Comparison of ENCODE assay signal across 8 cellular contexts in the genomic region with DNA sequence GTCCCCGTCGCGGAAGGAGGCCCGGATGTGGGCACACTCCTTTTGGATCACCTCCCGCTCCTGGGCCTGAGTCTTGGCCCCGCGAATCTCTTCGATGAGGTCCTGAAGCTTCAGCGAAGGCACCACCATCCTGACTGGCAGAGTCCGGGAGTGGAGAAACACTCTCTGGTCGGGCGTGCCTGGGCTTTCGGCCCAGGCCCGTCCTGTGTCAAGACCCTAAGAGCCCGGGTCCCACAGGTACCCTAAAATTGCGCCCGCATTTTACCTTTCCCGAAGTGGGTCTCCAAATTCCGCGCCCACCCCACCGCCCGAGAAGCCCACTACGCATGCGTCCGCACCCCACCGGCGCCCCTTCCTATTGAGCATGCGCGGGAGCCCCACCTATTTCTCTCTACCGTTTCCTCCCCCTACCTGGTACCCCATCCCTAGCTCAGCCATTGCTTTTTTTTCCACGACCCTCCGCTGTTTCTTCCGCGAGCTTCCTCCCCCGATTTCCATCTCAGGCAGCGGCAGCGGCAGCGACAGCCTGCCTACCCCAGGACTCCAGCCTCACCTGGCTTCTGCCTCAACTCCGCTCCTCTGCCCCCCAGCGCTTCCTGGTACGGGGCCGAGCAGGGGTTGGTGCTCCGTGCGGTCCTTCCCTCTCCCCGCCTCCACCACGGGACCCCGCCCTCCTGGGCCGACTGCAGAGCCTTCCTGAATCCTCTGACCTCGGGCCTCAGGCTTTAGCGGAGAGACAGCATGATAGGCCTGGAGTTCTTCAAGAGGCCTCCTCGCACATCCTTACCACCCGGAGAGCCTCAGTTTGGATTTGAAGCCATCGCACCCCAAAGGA. TPM values are rescaled to one million over a fixed set of nuclear protein-coding genes. Genes with fewer than 3 reads are reported as not detected.
DNase-seq lines count a peak whose midpoint lies in the region; ATAC-seq and TF ChIP-seq lines count a peak whose summit lies in the region.

Gene AP1G2 (minus strand): TSS at position 606 of the 835 bp plus-strand sequence. CDS start 477 bp downstream, at position 129.

- peak; percentile 92 for DNase-seq in GM13976 (ENCODE audit: low spot score)
- peak; percentile 78 for DNase-seq in NCI-H146 treated with DMSO at 0.1 percent for 48 hours (lab: John Stamatoyannopoulos, UW; ENCODE audit: unreplicated experiment)
- DNase-seq in amniotic epithelial cell (ENCODE audit: low read depth): peak; percentile 85
- DNase-seq in left ventricle myocardium superior: peak; percentile 89
- peak; percentile 86 for DNase-seq in retina
- no peak for DNase-seq in cortex of kidney (lab: John Stamatoyannopoulos, UW)

- no peak for TF ChIP-seq CTCF in GM13976 (IDR thresholded peaks at IDR 0.05; ENCODE audit: borderline replicate concordance, control extremely low read depth, extremely low read depth, insufficient read depth, missing control alignments)

- H3K27me3 Mint-ChIP-seq in T-helper 1 cell treated with Interleukin-12 subunit alpha and Interleukin-12 subunit beta and Interleukin-4 antibody, amounts not matched to agents 30 μg/mL and 1 μg/mL, for 36 hours (ENCODE audit: low read depth): peaks cover 1% of the 10 kb centered on the region

- H3K4me3 Mint-ChIP-seq in T-helper 1 cell treated with Interleukin-12 subunit alpha and Interleukin-12 subunit beta and Interleukin-4 antibody, amounts not matched to agents 30 μg/mL and 1 μg/mL, for 36 hours: peak within 1 kb of the TSS; percentile 99

- peak; percentile 87 for ATAC-seq in HG02840 (IDR thresholded peaks at IDR 0.05; ENCODE audit: low FRiP score, unreplicated experiment)
- ATAC-seq in left ventricle myocardium superior: peak; percentile 79

- intact Hi-C loops in left ventricle myocardium superior (cut with micrococcal nuclease): no loop called here

- peak within 1 kb of the TSS; percentile 97 for H3K27ac Mint-ChIP-seq in T-helper 1 cell treated with Interleukin-12 subunit alpha and Interleukin-12 subunit beta and Interleukin-4 antibody, amounts not matched to agents 30 μg/mL and 1 μg/mL, for 36 hours

- peaks cover 27% of the 10 kb centered on the region for H3K4me1 Mint-ChIP-seq in T-helper 1 cell treated with Interleukin-12 subunit alpha and Interleukin-12 subunit beta and Interleukin-4 antibody, amounts not matched to agents 30 μg/mL and 1 μg/mL, for 36 hours (ENCODE audit: low read depth)

- in situ Hi-C loops in GM13976 (cut with MboI; ENCODE audit: low sequenced_read_pairs, unreplicated experiment): no loop called here

- H3K36me3 Mint-ChIP-seq in T-helper 1 cell treated with Interleukin-12 subunit alpha and Interleukin-12 subunit beta and Interleukin-4 antibody, amounts not matched to agents 30 μg/mL and 1 μg/mL, for 36 hours (ENCODE audit: low read depth): peaks cover 19% of the 10 kb centered on the region

- no peaks in the 10 kb centered on the region for H3K9me3 Mint-ChIP-seq in T-helper 1 cell treated with Interleukin-12 subunit alpha and Interleukin-12 subunit beta and Interleukin-4 antibody, amounts not matched to agents 30 μg/mL and 1 μg/mL, for 36 hours

RNA-seq across cellular contexts. Expression of gene AP1G2, which starts in this region (rescaled TPM):
- 15.5 TPM for total RNA-seq in left ventricle myocardium superior
